9 cellular contexts compared by ENCODE assay signal in genomic region chr19:47417746-47418594, GRCh38. TPM values are rescaled to one million over a fixed set of nuclear protein-coding genes. Genes with fewer than 3 reads are reported as not detected.
DNase-seq lines count a peak whose midpoint lies in the region; FAIRE-seq and TF ChIP-seq lines count a peak whose summit lies in the region.
"Had no signal": no experiment of that assay in that cellular context is flagged by ENCODE, and none has a peak within 500 bp of the region (broad histone marks: within the 10 kb centered on the region; RNA-seq: fewer than 3 reads in every experiment).

No MANE protein-coding gene starts in this region.

- H3K36me3 Mint-ChIP-seq in activated T-cell treated with anti-CD3 and anti-CD28 coated beads, Interleukin-2, amount 50 U/mL, for 24 hours (ENCODE audit: low read depth): no peaks in the 10 kb centered on the region
- no peaks in the 10 kb centered on the region for H3K36me3 Mint-ChIP-seq in activated T-helper 2 cell treated with anti-CD3 and anti-CD28 coated beads, Interferon-gamma antibody, Interleukin-2, Interleukin-4, amounts not matched to agents 10 μg/mL and 5 μg/mL and 100 μg/mL, durations not matched to agents 14 hours and 24 hours and 36 hours (ENCODE audit: low read depth)

- peaks cover 25% of the 10 kb centered on the region for H3K4me1 ChIP-seq in stomach smooth muscle (ENCODE audit: control insufficient read depth, insufficient read depth, low read length)

- H3K4me1 Mint-ChIP-seq in activated T-cell treated with anti-CD3 and anti-CD28 coated beads, Interleukin-2, amount 50 U/mL, for 24 hours (ENCODE audit: low read depth): peaks cover 32% of the 10 kb centered on the region
- H3K4me1 Mint-ChIP-seq in activated T-helper 2 cell treated with anti-CD3 and anti-CD28 coated beads, Interferon-gamma antibody, Interleukin-2, Interleukin-4, amounts not matched to agents 10 μg/mL and 5 μg/mL and 100 μg/mL, durations not matched to agents 14 hours and 24 hours and 36 hours (ENCODE audit: low read depth): peaks cover 12% of the 10 kb centered on the region

- no peaks in the 10 kb centered on the region for H3K9me3 Mint-ChIP-seq in activated T-cell treated with anti-CD3 and anti-CD28 coated beads, Interleukin-2, amount 50 U/mL, for 24 hours
- H3K9me3 Mint-ChIP-seq in activated T-helper 2 cell treated with anti-CD3 and anti-CD28 coated beads, Interferon-gamma antibody, Interleukin-2, Interleukin-4, amounts not matched to agents 10 μg/mL and 5 μg/mL and 100 μg/mL, durations not matched to agents 14 hours and 24 hours and 36 hours: no peaks in the 10 kb centered on the region

- H3K27ac Mint-ChIP-seq in activated T-cell treated with anti-CD3 and anti-CD28 coated beads, Interleukin-2, amount 50 U/mL, for 24 hours: no peak overlapping the region
- H3K27ac Mint-ChIP-seq in activated T-helper 2 cell treated with anti-CD3 and anti-CD28 coated beads, Interferon-gamma antibody, Interleukin-2, Interleukin-4, amounts not matched to agents 10 μg/mL and 5 μg/mL and 100 μg/mL, durations not matched to agents 14 hours and 24 hours and 36 hours: no peak overlapping the region

- no peaks in the 10 kb centered on the region for H3K9me3 ChIP-seq in iPS-18c (ENCODE audit: control insufficient read depth, insufficient read depth, low read length)
- H3K9me3 ChIP-seq in stomach smooth muscle (ENCODE audit: control insufficient read depth in 2 of 2, low read length in 2 of 2): no peaks in the 10 kb centered on the region

- no peak for TF ChIP-seq POLR2A in GM12891 (IDR thresholded peaks at IDR 0.05; ENCODE audit: low read depth, low read length)

- peaks cover 47 to 50% of the 10 kb centered on the region in 2 donors for H3K27me3 ChIP-seq in stomach smooth muscle (ENCODE audit: control insufficient read depth in 1 of 2, insufficient read depth in 2 of 2, low read length in 2 of 2)

- no peaks in the 10 kb centered on the region for H3K36me3 ChIP-seq in stomach smooth muscle (ENCODE audit: control insufficient read depth in 2 of 2, insufficient read depth in 2 of 2, low read length in 2 of 2)

- H3K4me3 ChIP-seq in iPS-18c (ENCODE audit: insufficient read depth, low read depth, low read length) (peak overlapping the region; percentile 56), stomach smooth muscle (ENCODE audit: low read length in 2 of 2) (peak overlapping the region; percentile 53 to 65)

- intact Hi-C loops in activated T-helper 2 cell treated with anti-CD3 and anti-CD28 coated beads, Interferon-gamma antibody, Interleukin-2, Interleukin-4, amounts not matched to agents 10 μg/mL and 5 μg/mL and 100 μg/mL, durations not matched to agents 14 hours and 24 hours and 36 hours (cut with micrococcal nuclease): no loop called here

- DNase-seq in activated T-cell treated with anti-CD3 and anti-CD28 coated beads, Interleukin-2, amount 50 U/mL, for 24 hours: no peak
- DNase-seq in activated T-cell treated with anti-CD3 and anti-CD28 coated beads for 4 hours: no peak
- DNase-seq in activated T-helper 2 cell treated with anti-CD3 and anti-CD28 coated beads, Interferon-gamma antibody, Interleukin-2, Interleukin-4, amounts not matched to agents 10 μg/mL and 5 μg/mL and 100 μg/mL, durations not matched to agents 14 hours and 24 hours and 36 hours (ENCODE audit: low spot score): no peak
- no peak for DNase-seq in stimulated activated CD8-positive, alpha-beta memory T cell treated with anti-CD3 and anti-CD28 coated beads, Interleukin-4, amount 100 ng/mL, for 48 hours
- no peak for DNase-seq in SK-N-DZ (ENCODE audit: low spot score)
- DNase-seq in GM12891 (ENCODE audit: insufficient read length, low spot score): no peak
- DNase-seq: activated CD4-positive, CD25-positive, alpha-beta regulatory T cell treated with anti-CD3 and anti-CD28 coated beads, Interleukin-2, amount 50 U/mL, for 72 hours had no signal

- H3K4me3 Mint-ChIP-seq in activated T-cell treated with anti-CD3 and anti-CD28 coated beads, Interleukin-2, amount 50 U/mL, for 24 hours: peak overlapping the region; percentile 14
- peak overlapping the region; percentile 54 for H3K4me3 Mint-ChIP-seq in activated T-helper 2 cell treated with anti-CD3 and anti-CD28 coated beads, Interferon-gamma antibody, Interleukin-2, Interleukin-4, amounts not matched to agents 10 μg/mL and 5 μg/mL and 100 μg/mL, durations not matched to agents 14 hours and 24 hours and 36 hours (ENCODE audit: low read depth)

- H3K27me3 Mint-ChIP-seq in activated T-cell treated with anti-CD3 and anti-CD28 coated beads, Interleukin-2, amount 50 U/mL, for 24 hours: peaks cover 85% of the 10 kb centered on the region
- H3K27me3 Mint-ChIP-seq in activated T-helper 2 cell treated with anti-CD3 and anti-CD28 coated beads, Interferon-gamma antibody, Interleukin-2, Interleukin-4, amounts not matched to agents 10 μg/mL and 5 μg/mL and 100 μg/mL, durations not matched to agents 14 hours and 24 hours and 36 hours (ENCODE audit: low read depth): peaks cover 72% of the 10 kb centered on the region

- peak overlapping the region in 1 of 2 donors; percentile 33 for H3K9ac ChIP-seq in stomach smooth muscle (ENCODE audit: low read length in 2 of 2)

- FAIRE-seq in GM12891 (lab: Jason Lieb, UNC): no peak

- no peak overlapping the region for H3K27ac ChIP-seq in stomach smooth muscle (ENCODE audit: low read length)

TF ChIP-seq in GM12891, 5 proteins besides CTCF, POLR2A, EP300 and RAD21:
- TF ChIP-seq SPI1 (IDR thresholded peaks at IDR 0.05; ENCODE audit: low read depth, low read length) (no peak), TAF1 (IDR thresholded peaks at IDR 0.05; ENCODE audit: low read depth, low read length) (no peak), PAX5 (IDR thresholded peaks at IDR 0.05; ENCODE audit: insufficient read depth, low read length, severe bottlenecking) (no peak), POU2F2 (IDR thresholded peaks at IDR 0.05; ENCODE audit: low read depth, low read length) (no peak), POLR2AphosphoS5 (IDR thresholded peaks at IDR 0.05; ENCODE audit: low read depth, low read length) (no peak)

RNA-seq across cellular contexts. Expression of gene MEIS3, which starts 1.4 kb away (rescaled TPM):
- total RNA-seq in activated T-helper 2 cell treated with anti-CD3 and anti-CD28 coated beads, Interferon-gamma antibody, Interleukin-2, Interleukin-4, amounts not matched to agents 10 μg/mL and 5 μg/mL and 100 μg/mL, durations not matched to agents 14 hours and 24 hours and 36 hours: 0.16 TPM in 1 of 2 replicates, not detected in the other
- 61.0 and 64.2 TPM in 2 replicates for polyA plus RNA-seq in SK-N-DZ (2014; cell fraction: cytosol; rRNA removed)
- polyA plus RNA-seq in SK-N-DZ (2014; cell fraction: nucleus; rRNA removed): 48.3 and 60.9 TPM in 2 replicates
- polyA plus RNA-seq in GM12891 (2012; ENCODE audit: low read depth, missing spikeins): not detected

RNA-seq across cellular contexts. Expression of gene SLC8A2, which starts 53.7 kb away (rescaled TPM):
- total RNA-seq in activated T-helper 2 cell treated with anti-CD3 and anti-CD28 coated beads, Interferon-gamma antibody, Interleukin-2, Interleukin-4, amounts not matched to agents 10 μg/mL and 5 μg/mL and 100 μg/mL, durations not matched to agents 14 hours and 24 hours and 36 hours: not detected in 2 replicates
- 0.07 and 0.32 TPM in 2 replicates for polyA plus RNA-seq in SK-N-DZ (2014; cell fraction: cytosol; rRNA removed)
- polyA plus RNA-seq in SK-N-DZ (2014; cell fraction: nucleus; rRNA removed): 0.66 TPM in 1 of 2 replicates, not detected in the other
- 0.18 TPM for polyA plus RNA-seq in GM12891 (2012; ENCODE audit: low read depth, missing spikeins)
